ENCODE assay signal across 34 cellular contexts in genomic region chr19:11426656-11427055, GRCh38. TPM values are rescaled to one million over a fixed set of nuclear protein-coding genes. Genes with fewer than 3 reads are reported as not detected.
"Had no signal": no experiment of that assay in that cellular context is flagged by ENCODE, and none has a peak within 500 bp of the region (broad histone marks: within the 10 kb centered on the region; RNA-seq: fewer than 3 reads in every experiment).

No MANE protein-coding gene starts in this region.

- DNase-seq: activated CD4-positive, alpha-beta T cell treated with anti-CD3 and anti-CD28 coated beads, Interleukin-2, amount 10 ng/mL, durations not matched to agents 24 days and 14 days; activated CD4-positive, alpha-beta T cell treated with anti-CD3 and anti-CD28 coated beads, Interleukin-2, amount 50 U/mL, for 4 hours; activated CD8-positive, alpha-beta T cell treated with anti-CD3 and anti-CD28 coated beads for 36 hours; activated effector memory CD4-positive, alpha-beta T cell treated with anti-CD3 and anti-CD28 coated beads, Interleukin-2, amount 50 U/mL, for 16 hours; activated naive CD4-positive, alpha-beta T cell; activated naive CD4-positive, alpha-beta T cell treated with anti-CD3 and anti-CD28 coated beads, Interleukin-2, amount 50 U/mL, for 16 hours; activated naive CD8-positive, alpha-beta T cell treated with anti-CD3 and anti-CD28 coated beads for 36 hours; activated T-cell treated with anti-CD3 and anti-CD28 coated beads, Interleukin-2, amount 50 U/mL, for 1 hour; activated T-cell treated with anti-CD3 and anti-CD28 coated beads, Interleukin-2, amount 50 U/mL, for 72 hours; amniotic stem cell; aorta; brain microvascular endothelial cell; MM.1S; MV-4-11; NCI-H1092; NCI-H1436 treated with DMSO at 0.1 percent for 48 hours; NCI-H1694 treated with DMSO at 0.1 percent for 48 hours; NCI-H2029; NCI-H510A; NCI-H526; NCI-H748 treated with DMSO at 0.1 percent for 48 hours; NK-92 treated with Interleukin-12 subunit alpha and Interleukin-12 subunit beta, amount 100 ng/mL, for 24 hours; PC-3; Peyer's patch; RPMI8226; SK-N-SH had no signal

- H3K27ac ChIP-seq: brain microvascular endothelial cell, cardiac muscle cell, Peyer's patch, SJSA1 had no signal

- FAIRE-seq: TTC549 had no signal

- H3K36me3 Mint-ChIP-seq: activated naive CD8-positive, alpha-beta T cell treated with anti-CD3 and anti-CD28 coated beads for 36 hours had no signal

- H3K9ac ChIP-seq: SK-N-SH had no signal

- H3K4me3 ChIP-seq: cardiac muscle cell, Peyer's patch, SJSA1 had no signal

- H3K9me3 Mint-ChIP-seq: activated CD4-positive, alpha-beta T cell treated with anti-CD3 and anti-CD28 coated beads, Interleukin-2, amount 10 ng/mL, durations not matched to agents 24 days and 14 days; activated CD8-positive, alpha-beta T cell treated with anti-CD3 and anti-CD28 coated beads for 36 hours; activated naive CD8-positive, alpha-beta T cell treated with anti-CD3 and anti-CD28 coated beads for 36 hours; activated T-cell treated with anti-CD3 and anti-CD28 coated beads, Interleukin-2, amount 50 U/mL, for 72 hours; activated T-helper 17 cell treated with anti-CD3 and anti-CD28 coated beads, Interleukin-2, amount 50 U/mL, for 72 hours; central memory CD8-positive, alpha-beta T cell; T-helper 1 cell treated with Interleukin-12 subunit alpha and Interleukin-12 subunit beta and Interleukin-4 antibody, amounts not matched to agents 30 μg/mL and 1 μg/mL, for 36 hours had no signal

- ATAC-seq: activated CD8-positive, alpha-beta T cell treated with anti-CD3 and anti-CD28 coated beads for 36 hours; activated T-cell treated with anti-CD3 and anti-CD28 coated beads, Interleukin-2, amount 50 U/mL, for 72 hours; activated T-helper 17 cell treated with anti-CD3 and anti-CD28 coated beads, Interleukin-2, amount 50 U/mL, for 72 hours; PC-3 had no signal

- H3K4me2 ChIP-seq: SK-N-SH had no signal

- H3K4me3 Mint-ChIP-seq: activated CD4-positive, alpha-beta T cell treated with anti-CD3 and anti-CD28 coated beads, Interleukin-2, amount 10 ng/mL, durations not matched to agents 24 days and 14 days; activated CD8-positive, alpha-beta T cell treated with anti-CD3 and anti-CD28 coated beads for 36 hours; activated naive CD8-positive, alpha-beta T cell treated with anti-CD3 and anti-CD28 coated beads for 36 hours; activated T-cell treated with anti-CD3 and anti-CD28 coated beads, Interleukin-2, amount 50 U/mL, for 72 hours; activated T-helper 17 cell treated with anti-CD3 and anti-CD28 coated beads, Interleukin-2, amount 50 U/mL, for 72 hours; central memory CD8-positive, alpha-beta T cell; T-helper 1 cell treated with Interleukin-12 subunit alpha and Interleukin-12 subunit beta and Interleukin-4 antibody, amounts not matched to agents 30 μg/mL and 1 μg/mL, for 36 hours; T-helper 2 cell treated with Interferon-gamma antibody and Interleukin-4, amounts not matched to agents 5 μg/mL and 100 μg/mL, for 36 hours had no signal

- H3K36me3 ChIP-seq: brain microvascular endothelial cell, cardiac muscle cell, Peyer's patch, SJSA1 had no signal

- H3K9me3 ChIP-seq: SK-N-SH had no signal

- H3K27ac Mint-ChIP-seq: activated CD4-positive, alpha-beta T cell treated with anti-CD3 and anti-CD28 coated beads, Interleukin-2, amount 10 ng/mL, durations not matched to agents 24 days and 14 days; activated CD8-positive, alpha-beta T cell treated with anti-CD3 and anti-CD28 coated beads for 36 hours; activated naive CD8-positive, alpha-beta T cell treated with anti-CD3 and anti-CD28 coated beads for 36 hours; activated T-cell treated with anti-CD3 and anti-CD28 coated beads, Interleukin-2, amount 50 U/mL, for 72 hours; activated T-helper 17 cell treated with anti-CD3 and anti-CD28 coated beads, Interleukin-2, amount 50 U/mL, for 72 hours; T-helper 1 cell treated with Interleukin-12 subunit alpha and Interleukin-12 subunit beta and Interleukin-4 antibody, amounts not matched to agents 30 μg/mL and 1 μg/mL, for 36 hours; T-helper 2 cell treated with Interferon-gamma antibody and Interleukin-4, amounts not matched to agents 5 μg/mL and 100 μg/mL, for 36 hours had no signal

RNA-seq across cellular contexts. Expression of gene RGL3, which starts 7.5 kb away (rescaled TPM):
- total RNA-seq: activated CD4-positive, alpha-beta T cell treated with anti-CD3 and anti-CD28 coated beads, Interleukin-2, amount 10 ng/mL, durations not matched to agents 24 days and 14 days; activated CD8-positive, alpha-beta memory T cell treated with anti-CD3 and anti-CD28 coated beads for 36 hours; activated CD8-positive, alpha-beta T cell treated with anti-CD3 and anti-CD28 coated beads for 36 hours; activated naive CD8-positive, alpha-beta T cell treated with anti-CD3 and anti-CD28 coated beads for 36 hours; activated T-cell treated with anti-CD3 and anti-CD28 coated beads, Interleukin-2, amount 50 U/mL, for 72 hours; SJSA1 had no signal
